21 cellular contexts compared by ENCODE assay signal in genomic region chr7:4143511-4144160, GRCh38.
DNase-seq lines count a peak whose midpoint lies in the region; ATAC-seq and TF ChIP-seq lines count a peak whose summit lies in the region.
"Had no signal": no experiment of that assay in that cellular context is flagged by ENCODE, and none has a peak within 500 bp of the region (broad histone marks: within the 10 kb centered on the region; RNA-seq: fewer than 3 reads in every experiment).

No MANE protein-coding gene starts in this region.

- H3K9me3 Mint-ChIP-seq in GM23338 (peaks cover 4% of the 10 kb centered on the region; the same call in 2 of the 3 replicates), endodermal cell (no peaks in the 10 kb centered on the region), nephron (no peaks in the 10 kb centered on the region)

- no peak overlapping the region for H3K4me3 ChIP-seq in GM23338
- H3K4me3 ChIP-seq in endodermal cell (ENCODE audit: low read length): no peak overlapping the region
- H3K4me3 ChIP-seq: SJSA1 had no signal

- H3K27ac ChIP-seq in GM23338 (ENCODE audit: low read depth) (no peak overlapping the region), endodermal cell (ENCODE audit: low read depth, low read length) (peak overlapping the region; percentile 89)
- H3K27ac ChIP-seq: SJSA1 had no signal

- no peak overlapping the region for H2AFZ ChIP-seq in GM23338

- no peaks in the 10 kb centered on the region for H3F3A ChIP-seq in GM23338 (replicated peaks; ENCODE audit: low read depth)

- H3K4me1 Mint-ChIP-seq in GM23338 (peaks cover 47% of the 10 kb centered on the region), endodermal cell (peaks cover 19% of the 10 kb centered on the region), nephron (peaks cover 48% of the 10 kb centered on the region)

- TF ChIP-seq CTCF in GM23338 (conservative IDR thresholded peaks at IDR 0.05; ENCODE audit: low read depth in 2 of 2) (no peak), endodermal cell (conservative IDR thresholded peaks at IDR 0.05) (no peak), nephron (IDR thresholded peaks at IDR 0.05; ENCODE audit: unreplicated experiment in 3 of 3) (no peak)

- no peaks in the 10 kb centered on the region for H3K9me3 ChIP-seq in endodermal cell (ENCODE audit: control insufficient read depth, low read length)
- H3K9me3 ChIP-seq: SJSA1 had no signal

- H3K36me3 ChIP-seq in GM23338 (ENCODE audit: insufficient read depth) (no peaks in the 10 kb centered on the region), endodermal cell (ENCODE audit: control insufficient read depth, insufficient read depth, low read length) (no peaks in the 10 kb centered on the region)
- H3K36me3 ChIP-seq: SJSA1 had no signal

- H3K27ac Mint-ChIP-seq in GM23338 (no peak overlapping the region), endodermal cell (no peak overlapping the region), nephron (peak overlapping the region; percentile 26 to 78 (median 55))
- H3K27ac Mint-ChIP-seq: CD4-positive, CD25-positive, alpha-beta regulatory T cell had no signal

- WGBS in endodermal cell (ENCODE audit: insufficient coverage in 1 of 2, insufficient read length in 1 of 2), 2 experiments: 94 to 97% methylated on average over 17 to 24 of the region's 27 CpGs

- no peaks in the 10 kb centered on the region for H3K79me2 ChIP-seq in GM23338 (replicated peaks; ENCODE audit: insufficient read depth)

- DNase-seq in GM23338 (ENCODE audit: low spot score) (no peak), endodermal cell (peak; percentile 41), sciatic nerve (ENCODE audit: low spot score) (peak; percentile 51), putamen (ENCODE audit: low spot score) (no peak), epidermal melanocyte (ENCODE audit: insufficient read length, low spot score) (no peak)
- DNase-seq in activated CD4-positive, alpha-beta T cell treated with anti-CD3 and anti-CD28 coated beads for 1 hour: no peak
- DNase-seq: 8988T; CD4-positive, CD25-positive, alpha-beta regulatory T cell; NCI-H1048; NCI-H1417 treated with DMSO at 0.1 percent for 48 hours; NCI-H187; NCI-H2171 treated with DMSO at 0.1 percent for 48 hours; NCI-H345; NCI-H524; NCI-H82; NK-92 treated with Interleukin-12 subunit alpha and Interleukin-12 subunit beta, amount 100 ng/mL, for 24 hours; Right ventricle myocardium superior; RPMI8226 had no signal

- H3K4me3 Mint-ChIP-seq in GM23338: no peak overlapping the region
- no peak overlapping the region for H3K4me3 Mint-ChIP-seq in endodermal cell
- peak overlapping the region in 1 of 3 experiments; percentile 13 for H3K4me3 Mint-ChIP-seq in nephron
- H3K4me3 Mint-ChIP-seq: CD4-positive, CD25-positive, alpha-beta regulatory T cell had no signal

- peak; percentile 24 for ATAC-seq in GM23338
- peak; percentile 11 for ATAC-seq in sciatic nerve
- no peak for ATAC-seq in GM21529 (IDR thresholded peaks at IDR 0.05; ENCODE audit: unreplicated experiment)

- no peak overlapping the region for H3K9ac ChIP-seq in endodermal cell (ENCODE audit: extremely low read depth, low read length, poor library complexity, severe bottlenecking)

- H3K4me2 ChIP-seq in GM23338: no peak overlapping the region

- H4K20me1 ChIP-seq in GM23338 (replicated peaks; ENCODE audit: insufficient read depth): no peaks in the 10 kb centered on the region

- H3K27me3 Mint-ChIP-seq in GM23338 (ENCODE audit: insufficient read depth, low read depth, poor library complexity) (peaks cover 14% of the 10 kb centered on the region), endodermal cell (ENCODE audit: insufficient read depth) (no peaks in the 10 kb centered on the region), nephron (ENCODE audit: low read depth) (peaks cover 16% of the 10 kb centered on the region)
- H3K27me3 Mint-ChIP-seq: CD4-positive, CD25-positive, alpha-beta regulatory T cell had no signal

- intact Hi-C loops in sciatic nerve (cut with DNase I): no loop called here

- H3K9me2 ChIP-seq in GM23338 (ENCODE audit: insufficient read depth): no peaks in the 10 kb centered on the region

- H3K4me1 ChIP-seq in GM23338 (ENCODE audit: insufficient read depth) (peaks cover 4% of the 10 kb centered on the region; the same call in 1 of the 2 replicates), endodermal cell (ENCODE audit: control insufficient read depth, insufficient read depth, low read length) (no peaks in the 10 kb centered on the region)
- H3K4me1 ChIP-seq: SJSA1 had no signal

- no peaks in the 10 kb centered on the region for H3K36me3 Mint-ChIP-seq in GM23338 (ENCODE audit: low read depth)
- H3K36me3 Mint-ChIP-seq in endodermal cell (ENCODE audit: low read depth): peaks cover 7% of the 10 kb centered on the region
- H3K36me3 Mint-ChIP-seq in nephron (ENCODE audit: low read depth): no peaks in the 10 kb centered on the region
- H3K36me3 Mint-ChIP-seq: CD4-positive, CD25-positive, alpha-beta regulatory T cell had no signal

- H3K27me3 ChIP-seq in GM23338 (ENCODE audit: insufficient read depth) (no peaks in the 10 kb centered on the region), endodermal cell (ENCODE audit: control insufficient read depth, insufficient read depth, low read length, poor library complexity, severe bottlenecking) (no peaks in the 10 kb centered on the region)
- H3K27me3 ChIP-seq: SJSA1 had no signal

TF ChIP-seq in GM23338, 12 proteins besides CTCF, POLR2A, EP300 and RAD21 (continues in another document):
- TF ChIP-seq ETS1 (IDR thresholded peaks at IDR 0.05): no peak
- TF ChIP-seq REST (IDR thresholded peaks at IDR 0.05; ENCODE audit: unreplicated experiment): no peak
- no peak for TF ChIP-seq ZNF114 (CRISPR knock-in tag; IDR thresholded peaks at IDR 0.05)
- no peak for TF ChIP-seq EZH2 (IDR thresholded peaks at IDR 0.05; ENCODE audit: low read depth, unreplicated experiment)
- no peak for TF ChIP-seq ZNF331 (CRISPR knock-in tag; IDR thresholded peaks at IDR 0.05; ENCODE audit: low read depth)
- no peak for TF ChIP-seq CREB1 (CRISPR knock-in tag; IDR thresholded peaks at IDR 0.05; ENCODE audit: low read depth)
- TF ChIP-seq POLR2AphosphoS5 (IDR thresholded peaks at IDR 0.05; ENCODE audit: low read depth): no peak
- TF ChIP-seq EZH2phosphoT487 (IDR thresholded peaks at IDR 0.05; ENCODE audit: unreplicated experiment): no peak
- TF ChIP-seq JUNB (IDR thresholded peaks at IDR 0.05; ENCODE audit: unreplicated experiment): no peak

Comparison
In these comparisons a context has a peak if more than half of its experiments do, and no peak if none do; other contexts are left out.
1. DNase-seq: peak in endodermal cell (single experiment) and sciatic nerve (single experiment); none in GM23338 (single experiment), putamen (single experiment), epidermal melanocyte (single experiment) and activated CD4-positive, alpha-beta T cell treated with anti-CD3 and anti-CD28 coated beads for 1 hour (single experiment).
2. H3K27ac Mint-ChIP-seq: peak in nephron (3 of 3); none in GM23338 (single experiment) and endodermal cell (single experiment).